In the genomic region with DNA sequence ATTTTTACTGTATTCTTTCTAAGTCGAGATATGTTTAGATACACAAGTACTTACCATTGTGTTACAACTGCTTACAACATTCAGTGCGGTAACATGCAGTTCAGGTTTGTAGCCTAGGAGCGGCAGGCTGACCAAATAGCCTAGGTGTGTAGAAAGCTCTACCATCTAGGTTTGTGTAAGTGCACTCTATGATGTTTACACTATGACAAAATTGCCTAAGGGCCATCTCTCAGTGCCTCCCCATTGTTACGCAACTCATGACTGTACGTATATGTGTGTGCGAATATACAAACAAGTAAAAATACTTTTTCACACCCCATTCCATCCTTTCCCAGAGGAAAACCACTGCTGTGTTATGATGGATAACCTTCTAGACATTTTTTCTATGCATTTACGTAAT, we compare ENCODE assay signal across 14 cellular contexts. TPM values are rescaled to one million over a fixed set of nuclear protein-coding genes. Genes with fewer than 3 reads are reported as not detected.
DNase-seq lines count a peak whose midpoint lies in the region; ATAC-seq and TF ChIP-seq lines count a peak whose summit lies in the region.
"Had no signal": no experiment of that assay in that cellular context is flagged by ENCODE, and none has a peak within 500 bp of the region (broad histone marks: within the 10 kb centered on the region; RNA-seq: fewer than 3 reads in every experiment).

No MANE protein-coding gene starts in this region.

- TF ChIP-seq EP300 in SK-N-SH (IDR thresholded peaks at IDR 0.05; ENCODE audit: borderline replicate concordance in 1 of 2, low read depth in 1 of 2, low read length in 1 of 2), result no peak

- H3K36me3 ChIP-seq in HCT116 (ENCODE audit: control insufficient read depth in 1 of 2, insufficient read depth in 2 of 2, low read length in 2 of 2) (no peaks in the 10 kb centered on the region), mammary epithelial cell (ENCODE audit: insufficient read depth, low read length) (no peaks in the 10 kb centered on the region), trophoblast cell (ENCODE audit: control insufficient read depth in 1 of 2, insufficient read depth in 2 of 2, low read length in 2 of 2) (peaks cover 0 to 2% of the 10 kb centered on the region in 2 experiments), SK-N-SH (replicated peaks in 1 of 2; ENCODE audit: control insufficient read depth in 1 of 2, insufficient read depth in 2 of 2, low read length in 1 of 2) (no peaks in the 10 kb centered on the region)

- H3K9ac ChIP-seq in HCT116 (ENCODE audit: low read length) (no peak overlapping the region), mammary epithelial cell (ENCODE audit: insufficient read depth, low read length) (no peak overlapping the region), trophoblast cell (ENCODE audit: low read length) (no peak overlapping the region), SK-N-SH (no peak overlapping the region)

- in situ Hi-C loops in mammary epithelial cell (cut with MboI; ENCODE audit: low sequenced_read_pairs in 2 of 2) (no loop called here), KBM-7 (cut with MboI; ENCODE audit: low pct_unique_long_range_greater_than_20kb, low sequenced_read_pairs) (no loop called here)

- dilution Hi-C loops in mammary epithelial cell (cut with HindIII; ENCODE audit: low sequenced_read_pairs), result no loop called here

- no peak overlapping the region for H3K18ac ChIP-seq in trophoblast cell (ENCODE audit: low read length)

- no peaks in the 10 kb centered on the region for H3K79me2 ChIP-seq in HCT116 (ENCODE audit: insufficient read depth, low read length)
- H3K79me2 ChIP-seq in mammary epithelial cell (ENCODE audit: insufficient read depth, low read length), result no peaks in the 10 kb centered on the region
- no peaks in the 10 kb centered on the region for H3K79me2 ChIP-seq in trophoblast cell (ENCODE audit: control insufficient read depth, insufficient read depth, low read length, poor library complexity)
- no peaks in the 10 kb centered on the region for H3K79me2 ChIP-seq in SK-N-SH (ENCODE audit: insufficient read depth)

- POLR2A ChIA-PET in HCT116 (lab: Charles Lee), result no interaction called here
- POLR2A ChIA-PET in SK-N-SH (lab: Yijun Ruan, JAX), result no interaction called here

- no peak overlapping the region for H3K4me3 ChIP-seq in HCT116 (replicated peaks in 1 of 2; ENCODE audit: low read depth in 1 of 2, low read length in 2 of 2)
- H3K4me3 ChIP-seq in mammary epithelial cell (replicated peaks in 1 of 3; ENCODE audit: insufficient read depth in 1 of 3, low read depth in 2 of 3, low read length in 3 of 3), result no peak overlapping the region
- no peak overlapping the region for H3K4me3 ChIP-seq in trophoblast cell (ENCODE audit: low read depth, low read length)
- no peak overlapping the region for H3K4me3 ChIP-seq in SK-N-SH (ENCODE audit: low read depth in 2 of 2, low read length in 1 of 2)
- H3K4me3 ChIP-seq: suprapubic skin had no signal

- CTCF ChIA-PET in HCT116 (lab: Charles Lee), result no interaction called here
- CTCF ChIA-PET in mammary epithelial cell (lab: Charles Lee; ENCODE audit: low non-redundant PET), result no interaction called here
- CTCF ChIA-PET in SK-N-SH (lab: Yijun Ruan, JAX), result no interaction called here

- H4K8ac ChIP-seq in trophoblast cell (ENCODE audit: low read depth, low read length), result no peak overlapping the region

- H2BK120ac ChIP-seq in trophoblast cell (ENCODE audit: insufficient read depth, low read length, poor library complexity), result no peak overlapping the region

- H3K27me3 ChIP-seq in HCT116 (ENCODE audit: insufficient read depth, low read length), result no peaks in the 10 kb centered on the region
- H3K27me3 ChIP-seq in mammary epithelial cell (ENCODE audit: insufficient read depth, low read length), result no peaks in the 10 kb centered on the region
- H3K27me3 ChIP-seq in trophoblast cell (ENCODE audit: insufficient read depth, low read length), result no peaks in the 10 kb centered on the region
- H3K27me3 ChIP-seq in SK-N-SH (ENCODE audit: insufficient read depth), result no peaks in the 10 kb centered on the region
- H3K27me3 ChIP-seq: suprapubic skin had no signal

- no peak overlapping the region for H3K27ac ChIP-seq in HCT116 (ENCODE audit: low read depth, low read length)
- H3K27ac ChIP-seq in mammary epithelial cell (ENCODE audit: insufficient read depth, low read depth, low read length), result peak overlapping the region; percentile 52
- no peak overlapping the region for H3K27ac ChIP-seq in trophoblast cell (ENCODE audit: low read depth, low read length)
- no peak overlapping the region for H3K27ac ChIP-seq in SK-N-SH (ENCODE audit: low read depth in 2 of 2, low read length in 1 of 2)

- RAD21 ChIA-PET in HCT116 (lab: Charles Lee; ENCODE audit: low non-redundant PET in 1 of 2, low total read pairs in 2 of 2, uncharacterized antibody in 2 of 2, unreplicated experiment in 2 of 2), result no interaction called here

- H3K79me1 ChIP-seq in trophoblast cell (ENCODE audit: low read length), result no peaks in the 10 kb centered on the region

- intact Hi-C loops in HCT116 (cut with micrococcal nuclease) (loop anchor here (5.0 kb wide), 1 partner anchor 264 kb away; no protein-coding TSS in a partner anchor), mammary epithelial cell (cut with micrococcal nuclease) (no loop called here)

- H4K91ac ChIP-seq in trophoblast cell (ENCODE audit: low read depth, low read length), result no peak overlapping the region

- H2AK5ac ChIP-seq in trophoblast cell (ENCODE audit: low read length), result no peak overlapping the region

- H2AFZ ChIP-seq in HCT116 (ENCODE audit: low read depth, low read length, poor library complexity, severe bottlenecking) (no peak overlapping the region), mammary epithelial cell (ENCODE audit: low read depth, low read length) (no peak overlapping the region), trophoblast cell (ENCODE audit: insufficient read depth, low read length, poor library complexity) (no peak overlapping the region), SK-N-SH (ENCODE audit: low read depth) (no peak overlapping the region)

- no peak overlapping the region for H3K4ac ChIP-seq in trophoblast cell (ENCODE audit: low read depth, low read length)

- no peak overlapping the region for H3K14ac ChIP-seq in trophoblast cell (ENCODE audit: low read length)

- H3K9me3 ChIP-seq in HCT116 (ENCODE audit: control insufficient read depth in 1 of 2, insufficient read depth in 1 of 2, low read depth in 1 of 2, low read length in 2 of 2) (no peaks in the 10 kb centered on the region), mammary epithelial cell (replicated peaks; ENCODE audit: insufficient read depth, low read length) (no peaks in the 10 kb centered on the region), trophoblast cell (ENCODE audit: insufficient read depth, low read depth, low read length) (no peaks in the 10 kb centered on the region), SK-N-SH (no peaks in the 10 kb centered on the region)
- H3K9me3 ChIP-seq: suprapubic skin had no signal

- H2BK12ac ChIP-seq in trophoblast cell (ENCODE audit: low read length), result no peak overlapping the region

- DNase-seq in HCT116 (ENCODE audit: low read depth, low spot score) (no peak), NCI-H2029 treated with DMSO at 0.1 percent for 48 hours (lab: John Stamatoyannopoulos, UW) (peak; percentile 61), mammary epithelial cell (peak; percentile 97), trophoblast cell (peak; percentile 94 to 96), KBM-7 (no peak), SK-N-SH (no peak)
- no peak for DNase-seq in effector CD4-positive, alpha-beta T cell
- DNase-seq: activated CD8-positive, alpha-beta T cell treated with anti-CD3 and anti-CD28 coated beads for 36 hours; activated naive CD4-positive, alpha-beta T cell treated with Interleukin-2 at 50 U/mL for 16 hours; DMS 273 treated with DMSO at 0.1 percent for 48 hours; kidney; naive B cell had no signal

- no peak overlapping the region for H2BK5ac ChIP-seq in trophoblast cell (ENCODE audit: low read depth, low read length, poor library complexity)

- no peak overlapping the region for H3K23ac ChIP-seq in trophoblast cell (ENCODE audit: low read length)

- BruUV-seq in HCT116 (replicated peaks; lab: Mats Ljungman, UMichigan) (no TSS peak), mammary epithelial cell (replicated peaks; lab: Mats Ljungman, UMichigan) (no TSS peak)

- no peak for TF ChIP-seq CTCF in HCT116 (IDR thresholded peaks at IDR 0.05 in 2 of 3, conservative IDR thresholded peaks at IDR 0.05 in 1 of 3; ENCODE audit: borderline replicate concordance in 1 of 3, insufficient read depth in 1 of 3, low read depth in 2 of 3, low read length in 2 of 3)
- TF ChIP-seq CTCF in mammary epithelial cell (conservative IDR thresholded peaks at IDR 0.05 in 1 of 2, IDR thresholded peaks at IDR 0.05 in 1 of 2; ENCODE audit: extremely low read depth in 1 of 2, insufficient read depth in 1 of 2, low read depth in 1 of 2, low read length in 2 of 2), result peak in 1 of 2 donors; percentile 22
- no peak for TF ChIP-seq CTCF in SK-N-SH (IDR thresholded peaks at IDR 0.05)

- no peak overlapping the region for H4K12ac ChIP-seq in trophoblast cell (ENCODE audit: low read depth, low read length)

- ATAC-seq in HCT116, result no peak
- ATAC-seq: sciatic nerve had no signal

- 51% methylated on average over 7 of the region's 7 CpGs for WGBS in mammary epithelial cell (ENCODE audit: low coverage, missing lambda C conversion rate)
- WGBS in trophoblast cell (ENCODE audit: extremely low coverage, insufficient coverage, insufficient read length), result no CpG with 5 or more reads among the region's 7 CpGs
- WGBS in SK-N-SH (ENCODE audit: low lambda C conversion rate), result 86% methylated on average over 7 of the region's 7 CpGs

- H4K20me1 ChIP-seq in HCT116 (ENCODE audit: insufficient read depth), result no peaks in the 10 kb centered on the region
- no peaks in the 10 kb centered on the region for H4K20me1 ChIP-seq in mammary epithelial cell (ENCODE audit: insufficient read depth, low read length)
- H4K20me1 ChIP-seq in SK-N-SH (ENCODE audit: insufficient read depth), result no peaks in the 10 kb centered on the region

- no peak for TF ChIP-seq RAD21 in HCT116 (IDR thresholded peaks at IDR 0.05; ENCODE audit: low read depth)
- TF ChIP-seq RAD21 in SK-N-SH (IDR thresholded peaks at IDR 0.05; ENCODE audit: low read length), result no peak

- no peaks in the 10 kb centered on the region for H3F3A ChIP-seq in SK-N-SH (replicated peaks; ENCODE audit: insufficient read depth)

- no peak for TF ChIP-seq POLR2A in HCT116 (IDR thresholded peaks at IDR 0.05; ENCODE audit: borderline replicate concordance, extremely low read depth, insufficient read depth, insufficient read length)

- no peaks in the 10 kb centered on the region for H3K4me1 ChIP-seq in HCT116 (ENCODE audit: control insufficient read depth in 1 of 2, insufficient read depth in 2 of 2, low read length in 2 of 2)
- H3K4me1 ChIP-seq in mammary epithelial cell (ENCODE audit: insufficient read depth, low read length), result peaks cover 39% of the 10 kb centered on the region
- peaks cover 16% of the 10 kb centered on the region in 2 experiments for H3K4me1 ChIP-seq in trophoblast cell (ENCODE audit: control insufficient read depth in 1 of 2, insufficient read depth in 2 of 2, low read length in 2 of 2)
- H3K4me1 ChIP-seq in SK-N-SH (ENCODE audit: control insufficient read depth in 1 of 2, insufficient read depth in 2 of 2, low read depth in 1 of 2, low read length in 1 of 2), result peaks cover 7 to 20% of the 10 kb centered on the region in 2 experiments; a peak in 2 of 4 replicates

- H3K9me2 ChIP-seq in HCT116 (ENCODE audit: insufficient read depth), result no peaks in the 10 kb centered on the region
- H3K9me2 ChIP-seq in SK-N-SH, result no peaks in the 10 kb centered on the region

- H3K4me2 ChIP-seq in HCT116 (ENCODE audit: low read length) (no peak overlapping the region), mammary epithelial cell (ENCODE audit: insufficient read depth, low read depth, low read length) (no peak overlapping the region), trophoblast cell (ENCODE audit: low read length) (no peak overlapping the region), SK-N-SH (no peak overlapping the region)

RNA-seq across cellular contexts. Expression of gene PXYLP1, which starts 44.3 kb away (rescaled TPM):
- 15.3 TPM for total RNA-seq in HCT116 (2021; ENCODE audit: unreplicated experiment)
- 5.9 and 8.3 TPM in 2 replicates for polyA plus RNA-seq in HCT116 (2012)
- total RNA-seq in mammary epithelial cell, result 1 to 10 TPM; 2.5 to 6.3 TPM
- polyA plus RNA-seq in mammary epithelial cell, result 3.3 TPM
- polyA minus RNA-seq in mammary epithelial cell, result 10.2 TPM
- polyA plus RNA-seq in trophoblast cell (2013), result 4.8 and 6.0 TPM in 2 replicates
- 8.6 and 12.1 TPM in 2 replicates for polyA plus RNA-seq in SK-N-SH (2012; rRNA removed)
- polyA plus RNA-seq in SK-N-SH (2012; cell fraction: cytosol; rRNA removed), result 8.4 and 8.8 TPM in 2 replicates
- polyA plus RNA-seq in SK-N-SH (2012; cell fraction: nucleus; rRNA removed), result 11.6 and 16.9 TPM in 2 replicates

Comparison
In these comparisons a context has a peak if more than half of its experiments do, and no peak if none do; other contexts are left out.
1. DNase-seq: peak in NCI-H2029 treated with DMSO at 0.1 percent for 48 hours (single experiment), mammary epithelial cell (single experiment) and trophoblast cell (2 of 2); none in HCT116 (single experiment), effector CD4-positive, alpha-beta T cell (single experiment), KBM-7 (single experiment) and SK-N-SH (single experiment).